In the genomic region with DNA sequence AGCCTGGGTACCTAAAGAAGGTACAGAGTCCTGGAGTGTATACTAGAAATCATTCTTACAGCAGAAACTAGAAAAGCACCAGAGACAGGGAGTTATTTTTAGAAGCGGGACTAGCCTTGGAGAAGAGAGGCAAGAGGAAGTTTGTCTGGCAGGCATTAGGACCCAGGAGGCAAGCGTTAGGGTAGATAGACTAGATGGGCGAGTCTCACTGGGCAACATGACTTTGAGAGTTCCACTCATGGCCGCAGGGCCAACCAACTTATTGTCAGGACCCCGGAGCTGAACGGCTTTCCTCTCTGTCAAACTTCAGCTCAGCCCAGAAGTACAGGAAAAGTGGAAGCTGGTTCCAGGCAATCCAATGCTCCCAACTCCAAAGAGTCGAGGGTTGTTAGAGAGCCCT, we compare ENCODE assay signal across 21 cellular contexts.
"Had no signal": no experiment of that assay in that cellular context is flagged by ENCODE, and none has a peak within 500 bp of the region (broad histone marks: within the 10 kb centered on the region; RNA-seq: fewer than 3 reads in every experiment).

No MANE protein-coding gene starts in this region.

- ATAC-seq: effector memory CD8-positive, alpha-beta T cell; left cardiac atrium; lower lobe of right lung; natural killer cell had no signal

- DNase-seq: effector memory CD8-positive, alpha-beta T cell; esophagus squamous epithelium; foreskin fibroblast; kidney; left cardiac atrium; left ventricle myocardium inferior; lower lobe of right lung; natural killer cell; ovary; small intestine; stimulated activated CD4-positive, alpha-beta T cell treated with anti-CD3 and anti-CD28 coated beads, Interleukin-12 subunit alpha, Interleukin-12 subunit beta, amount 100 ng/mL, for 4 hours; stimulated activated naive CD4-positive, alpha-beta T cell; stomach; substantia nigra; transverse colon had no signal

- H3K4me1 Mint-ChIP-seq: memory B cell, mesothelial cell of epicardium, neural crest cell had no signal

- H3K27me3 ChIP-seq: esophagus squamous epithelium, ovary, right atrium auricular region, stomach, transverse colon had no signal

- H3K4me1 ChIP-seq: left ventricle myocardium inferior, right atrium auricular region, stomach, transverse colon had no signal

- H3K27ac ChIP-seq: epithelial cell of prostate, esophagus squamous epithelium, left ventricle myocardium inferior, lower lobe of right lung, ovary, right atrium auricular region, stomach, thoracic aorta, transverse colon had no signal

- H3K36me3 Mint-ChIP-seq: memory B cell had no signal

- H3K9me3 ChIP-seq: ovary, transverse colon had no signal

- H3K36me3 ChIP-seq: esophagus squamous epithelium, left ventricle myocardium inferior, lower lobe of right lung, ovary, right atrium auricular region, stomach, thoracic aorta, transverse colon had no signal

- H3K9me3 Mint-ChIP-seq: effector memory CD8-positive, alpha-beta T cell; natural killer cell had no signal

- H3K4me3 ChIP-seq: esophagus squamous epithelium, left ventricle myocardium inferior, lower lobe of right lung, ovary, right atrium auricular region, stomach, thoracic aorta, transverse colon had no signal

- H3K4me3 Mint-ChIP-seq: effector memory CD8-positive, alpha-beta T cell; memory B cell; mesothelial cell of epicardium; natural killer cell; neural crest cell had no signal

- H3K27ac Mint-ChIP-seq: effector memory CD8-positive, alpha-beta T cell; memory B cell; mesothelial cell of epicardium; natural killer cell had no signal
